10 cellular contexts compared by ENCODE assay signal in genomic region chr7:26151096-26151495, GRCh38. TPM values are rescaled to one million over a fixed set of nuclear protein-coding genes. Genes with fewer than 3 reads are reported as not detected.
DNase-seq lines count a peak whose midpoint lies in the region; ATAC-seq and TF ChIP-seq lines count a peak whose summit lies in the region.
"Had no signal": no experiment of that assay in that cellular context is flagged by ENCODE, and none has a peak within 500 bp of the region (broad histone marks: within the 10 kb centered on the region; RNA-seq: fewer than 3 reads in every experiment).

No MANE protein-coding gene starts in this region.

- WGBS in SK-N-SH (ENCODE audit: low lambda C conversion rate) = 93% methylated on average over 5 of the region's 5 CpGs
- 83% methylated on average over 5 of the region's 5 CpGs for WGBS in smooth muscle cell (ENCODE audit: low lambda C conversion rate)

- peaks cover under 1% of the 10 kb centered on the region for H3K9me3 Mint-ChIP-seq in activated T-helper 2 cell treated with anti-CD3 and anti-CD28 coated beads, Interferon-gamma antibody, Interleukin-2, Interleukin-4, amounts not matched to agents 10 μg/mL and 5 μg/mL and 100 μg/mL, durations not matched to agents 14 hours and 24 hours and 36 hours
- H3K9me3 Mint-ChIP-seq in neural crest cell = peaks cover under 1% of the 10 kb centered on the region

- peak overlapping the region; percentile 96 for H3K27ac Mint-ChIP-seq in activated T-helper 2 cell treated with anti-CD3 and anti-CD28 coated beads, Interferon-gamma antibody, Interleukin-2, Interleukin-4, amounts not matched to agents 10 μg/mL and 5 μg/mL and 100 μg/mL, durations not matched to agents 14 hours and 24 hours and 36 hours
- no peak overlapping the region for H3K27ac Mint-ChIP-seq in neural crest cell (ENCODE audit: unreplicated experiment)

- intact Hi-C loops in activated T-helper 2 cell treated with anti-CD3 and anti-CD28 coated beads, Interferon-gamma antibody, Interleukin-2, Interleukin-4, amounts not matched to agents 10 μg/mL and 5 μg/mL and 100 μg/mL, durations not matched to agents 14 hours and 24 hours and 36 hours (cut with micrococcal nuclease) = loop anchor here (5.0 kb wide), 1 partner anchor 259 kb away; no protein-coding TSS in a partner anchor
- intact Hi-C loops in left ventricle myocardium superior (cut with micrococcal nuclease) = no loop called here

- TF ChIP-seq CTCF in SK-N-SH (IDR thresholded peaks at IDR 0.05) (no peak), neural crest cell (conservative IDR thresholded peaks at IDR 0.05) (no peak), smooth muscle cell (IDR thresholded peaks at IDR 0.05; ENCODE audit: borderline replicate concordance, insufficient read depth, poor library complexity, severe bottlenecking) (no peak)

- H3K4me2 ChIP-seq in SK-N-SH (no peak overlapping the region), smooth muscle cell (no peak overlapping the region)

- H3K4me3 Mint-ChIP-seq in activated T-helper 2 cell treated with anti-CD3 and anti-CD28 coated beads, Interferon-gamma antibody, Interleukin-2, Interleukin-4, amounts not matched to agents 10 μg/mL and 5 μg/mL and 100 μg/mL, durations not matched to agents 14 hours and 24 hours and 36 hours (ENCODE audit: low read depth) = peak overlapping the region; percentile 88
- H3K4me3 Mint-ChIP-seq in neural crest cell = peak overlapping the region; percentile 81

- DNase-seq in SK-N-SH (no peak), MV-4-11 (lab: John Stamatoyannopoulos, UW) (peak; percentile 69), neural crest cell (ENCODE audit: low read depth, low spot score) (no peak), left ventricle myocardium superior (no peak), smooth muscle cell (lab: John Stamatoyannopoulos, UW; ENCODE audit: unreplicated experiment) (no peak)
- DNase-seq in activated T-helper 2 cell treated with anti-CD3 and anti-CD28 coated beads, Interferon-gamma antibody, Interleukin-2, Interleukin-4, amounts not matched to agents 10 μg/mL and 5 μg/mL and 100 μg/mL, durations not matched to agents 14 hours and 24 hours and 36 hours (ENCODE audit: low spot score) = peak; percentile 24
- DNase-seq: foreskin fibroblast, NCI-H226 had no signal

- H3K9me3 ChIP-seq in SK-N-SH = no peaks in the 10 kb centered on the region
- no peaks in the 10 kb centered on the region for H3K9me3 ChIP-seq in smooth muscle cell (replicated peaks; ENCODE audit: low read depth)

- ATAC-seq in SK-N-SH treated with all-trans-retinoic acid at 6 μM for 48 hours (no peak), GM21423 (IDR thresholded peaks at IDR 0.05; ENCODE audit: unreplicated experiment) (no peak), left ventricle myocardium superior (no peak)

- peaks cover 49% of the 10 kb centered on the region for H3K4me1 Mint-ChIP-seq in activated T-helper 2 cell treated with anti-CD3 and anti-CD28 coated beads, Interferon-gamma antibody, Interleukin-2, Interleukin-4, amounts not matched to agents 10 μg/mL and 5 μg/mL and 100 μg/mL, durations not matched to agents 14 hours and 24 hours and 36 hours (ENCODE audit: low read depth)
- peaks cover 22% of the 10 kb centered on the region for H3K4me1 Mint-ChIP-seq in neural crest cell

- no peak for TF ChIP-seq RAD21 in SK-N-SH (IDR thresholded peaks at IDR 0.05; ENCODE audit: low read length)

- POLR2A ChIA-PET in SK-N-SH (lab: Yijun Ruan, JAX) = interaction anchor here (2.1 kb wide), 1 partner anchor 49 kb away, joined by 7 read pairs; the partner anchor contains the start of gene HNRNPA2B1

- H3K79me2 ChIP-seq in SK-N-SH (ENCODE audit: insufficient read depth) = peaks cover 24% of the 10 kb centered on the region; the same call in 1 of the 2 replicates
- H3K79me2 ChIP-seq in smooth muscle cell (ENCODE audit: low read depth) = no peaks in the 10 kb centered on the region

- H3K4me1 ChIP-seq in SK-N-SH (ENCODE audit: control insufficient read depth in 1 of 2, insufficient read depth in 2 of 2, low read depth in 1 of 2, low read length in 1 of 2) (peaks cover 16 to 19% of the 10 kb centered on the region in 2 experiments; a peak in 3 of 4 replicates), smooth muscle cell (ENCODE audit: low read depth) (peaks cover 10% of the 10 kb centered on the region)

- H3K9me2 ChIP-seq in SK-N-SH = no peaks in the 10 kb centered on the region

- no peaks in the 10 kb centered on the region for H3K27me3 Mint-ChIP-seq in activated T-helper 2 cell treated with anti-CD3 and anti-CD28 coated beads, Interferon-gamma antibody, Interleukin-2, Interleukin-4, amounts not matched to agents 10 μg/mL and 5 μg/mL and 100 μg/mL, durations not matched to agents 14 hours and 24 hours and 36 hours (ENCODE audit: low read depth)
- peaks cover 54% of the 10 kb centered on the region for H3K27me3 Mint-ChIP-seq in neural crest cell (ENCODE audit: low read depth)

- H3F3A ChIP-seq in SK-N-SH (replicated peaks; ENCODE audit: insufficient read depth) = peaks cover 13% of the 10 kb centered on the region
- H3F3A ChIP-seq in smooth muscle cell (ENCODE audit: low read depth) = peaks cover 5% of the 10 kb centered on the region

- H3K36me3 ChIP-seq in SK-N-SH (replicated peaks in 1 of 2; ENCODE audit: control insufficient read depth in 1 of 2, insufficient read depth in 2 of 2, low read length in 1 of 2) = no peaks in the 10 kb centered on the region
- no peaks in the 10 kb centered on the region for H3K36me3 ChIP-seq in smooth muscle cell (ENCODE audit: low read depth)

- TF ChIP-seq EP300 in SK-N-SH (IDR thresholded peaks at IDR 0.05; ENCODE audit: borderline replicate concordance in 1 of 2, low read depth in 1 of 2, low read length in 1 of 2) = no peak

- H4K20me1 ChIP-seq in SK-N-SH (ENCODE audit: insufficient read depth) (no peaks in the 10 kb centered on the region), smooth muscle cell (ENCODE audit: low read depth) (no peaks in the 10 kb centered on the region)

- no peak overlapping the region for H3K27ac ChIP-seq in SK-N-SH (ENCODE audit: low read depth in 2 of 2, low read length in 1 of 2)
- H3K27ac ChIP-seq in smooth muscle cell (ENCODE audit: low read depth) = no peak overlapping the region

- H3K9ac ChIP-seq in SK-N-SH (no peak overlapping the region), smooth muscle cell (ENCODE audit: low read depth) (no peak overlapping the region)

- H3K4me3 ChIP-seq in SK-N-SH (ENCODE audit: low read depth in 2 of 2, low read length in 1 of 2) (no peak overlapping the region), smooth muscle cell (no peak overlapping the region)

- no peaks in the 10 kb centered on the region for H3K27me3 ChIP-seq in SK-N-SH (ENCODE audit: insufficient read depth)
- H3K27me3 ChIP-seq in smooth muscle cell (ENCODE audit: low read depth) = peaks cover 38% of the 10 kb centered on the region

- CTCF ChIA-PET in SK-N-SH (lab: Yijun Ruan, JAX) = interaction anchor here (0.7 to 2.0 kb wide), 7 partner anchors 20 to 255 kb away, joined by 3 to 8 read pairs (median 4); no protein-coding TSS in a partner anchor

- 0 out of 2 replicates have a peak overlapping the region, but pooled peaks have one; percentile 90 for H2AFZ ChIP-seq in SK-N-SH (ENCODE audit: low read depth)
- no peak overlapping the region for H2AFZ ChIP-seq in smooth muscle cell (ENCODE audit: low read depth)

- peaks cover 16% of the 10 kb centered on the region for H3K36me3 Mint-ChIP-seq in activated T-helper 2 cell treated with anti-CD3 and anti-CD28 coated beads, Interferon-gamma antibody, Interleukin-2, Interleukin-4, amounts not matched to agents 10 μg/mL and 5 μg/mL and 100 μg/mL, durations not matched to agents 14 hours and 24 hours and 36 hours (ENCODE audit: low read depth)
- no peaks in the 10 kb centered on the region for H3K36me3 Mint-ChIP-seq in neural crest cell (ENCODE audit: low read depth)

TF ChIP-seq in SK-N-SH, 30 proteins besides CTCF, POLR2A, EP300 and RAD21 (continues in another document):
- TF ChIP-seq POLR2AphosphoS5 (IDR thresholded peaks at IDR 0.05; ENCODE audit: low read depth, low read length) = no peak

TF ChIP-seq in SK-N-SH treated with all-trans-retinoic acid at 6 μM for 48 hours, 23 proteins besides CTCF, POLR2A, EP300 and RAD21 (continues in another document):
- no peak for TF ChIP-seq ZFP30 (CRISPR knock-in tag; IDR thresholded peaks at IDR 0.05)
- TF ChIP-seq OSR1 (CRISPR knock-in tag; IDR thresholded peaks at IDR 0.05) = no peak
- no peak for TF ChIP-seq RARB (CRISPR knock-in tag; IDR thresholded peaks at IDR 0.05)
- TF ChIP-seq ARNTL (CRISPR knock-in tag; IDR thresholded peaks at IDR 0.05; ENCODE audit: borderline replicate concordance, low read depth) = no peak

RNA-seq across cellular contexts. Expression of gene NFE2L3, which starts 0.9 kb away (rescaled TPM):
- polyA plus RNA-seq in SK-N-SH (2012; rRNA removed) (36.1 and 50.8 TPM in 2 replicates), smooth muscle cell (2.4 and 6.2 TPM in 2 replicates)
- polyA plus RNA-seq in SK-N-SH (2012; cell fraction: cytosol; rRNA removed) = 50.3 and 55.0 TPM in 2 replicates
- 20.3 and 41.3 TPM in 2 replicates for polyA plus RNA-seq in SK-N-SH (2012; cell fraction: nucleus; rRNA removed)
- total RNA-seq in activated T-helper 2 cell treated with anti-CD3 and anti-CD28 coated beads, Interferon-gamma antibody, Interleukin-2, Interleukin-4, amounts not matched to agents 10 μg/mL and 5 μg/mL and 100 μg/mL, durations not matched to agents 14 hours and 24 hours and 36 hours = 42.3 and 44.6 TPM in 2 replicates
- total RNA-seq in neural crest cell (2.4 and 3.5 TPM in 2 replicates), left ventricle myocardium superior (0.94 TPM), smooth muscle cell (5.5 and 5.6 TPM in 2 replicates)

RNA-seq across cellular contexts. Expression of gene HNRNPA2B1, which starts 49.5 kb away (rescaled TPM):
- 459 and 483 TPM in 2 replicates for polyA plus RNA-seq in SK-N-SH (2012; rRNA removed)
- polyA plus RNA-seq in SK-N-SH (2012; cell fraction: cytosol; rRNA removed) = 594 and 844 TPM in 2 replicates
- polyA plus RNA-seq in SK-N-SH (2012; cell fraction: nucleus; rRNA removed) = 318 and 483 TPM in 2 replicates
- 835 and 845 TPM in 2 replicates for total RNA-seq in activated T-helper 2 cell treated with anti-CD3 and anti-CD28 coated beads, Interferon-gamma antibody, Interleukin-2, Interleukin-4, amounts not matched to agents 10 μg/mL and 5 μg/mL and 100 μg/mL, durations not matched to agents 14 hours and 24 hours and 36 hours
- 1,068 and 1,071 TPM in 2 replicates for total RNA-seq in neural crest cell
- 430 TPM for total RNA-seq in left ventricle myocardium superior
- 158 and 173 TPM in 2 replicates for total RNA-seq in smooth muscle cell
- 393 and 438 TPM in 2 replicates for polyA plus RNA-seq in smooth muscle cell

RNA-seq across cellular contexts. Expression of gene CBX3, which starts 50.4 kb away (rescaled TPM):
- polyA plus RNA-seq in SK-N-SH (2012; rRNA removed) (97.0 and 119 TPM in 2 replicates), smooth muscle cell (118 and 119 TPM in 2 replicates)
- 154 and 237 TPM in 2 replicates for polyA plus RNA-seq in SK-N-SH (2012; cell fraction: cytosol; rRNA removed)
- polyA plus RNA-seq in SK-N-SH (2012; cell fraction: nucleus; rRNA removed) = 109 and 121 TPM in 2 replicates
- 274 and 275 TPM in 2 replicates for total RNA-seq in activated T-helper 2 cell treated with anti-CD3 and anti-CD28 coated beads, Interferon-gamma antibody, Interleukin-2, Interleukin-4, amounts not matched to agents 10 μg/mL and 5 μg/mL and 100 μg/mL, durations not matched to agents 14 hours and 24 hours and 36 hours
- total RNA-seq in neural crest cell (291 and 293 TPM in 2 replicates), left ventricle myocardium superior (61.3 TPM), smooth muscle cell (156 and 181 TPM in 2 replicates)

Comparison
In these comparisons a context has a peak if more than half of its experiments do, and no peak if none do; other contexts are left out.
1. DNase-seq: peak in MV-4-11 (single experiment) and activated T-helper 2 cell treated with anti-CD3 and anti-CD28 coated beads, Interferon-gamma antibody, Interleukin-2, Interleukin-4, amounts not matched to agents 10 μg/mL and 5 μg/mL and 100 μg/mL, durations not matched to agents 14 hours and 24 hours and 36 hours (single experiment); none in SK-N-SH (single experiment), neural crest cell (single experiment), left ventricle myocardium superior (single experiment) and smooth muscle cell (single experiment).